2 cellular contexts compared by ENCODE assay signal in the genomic region with DNA sequence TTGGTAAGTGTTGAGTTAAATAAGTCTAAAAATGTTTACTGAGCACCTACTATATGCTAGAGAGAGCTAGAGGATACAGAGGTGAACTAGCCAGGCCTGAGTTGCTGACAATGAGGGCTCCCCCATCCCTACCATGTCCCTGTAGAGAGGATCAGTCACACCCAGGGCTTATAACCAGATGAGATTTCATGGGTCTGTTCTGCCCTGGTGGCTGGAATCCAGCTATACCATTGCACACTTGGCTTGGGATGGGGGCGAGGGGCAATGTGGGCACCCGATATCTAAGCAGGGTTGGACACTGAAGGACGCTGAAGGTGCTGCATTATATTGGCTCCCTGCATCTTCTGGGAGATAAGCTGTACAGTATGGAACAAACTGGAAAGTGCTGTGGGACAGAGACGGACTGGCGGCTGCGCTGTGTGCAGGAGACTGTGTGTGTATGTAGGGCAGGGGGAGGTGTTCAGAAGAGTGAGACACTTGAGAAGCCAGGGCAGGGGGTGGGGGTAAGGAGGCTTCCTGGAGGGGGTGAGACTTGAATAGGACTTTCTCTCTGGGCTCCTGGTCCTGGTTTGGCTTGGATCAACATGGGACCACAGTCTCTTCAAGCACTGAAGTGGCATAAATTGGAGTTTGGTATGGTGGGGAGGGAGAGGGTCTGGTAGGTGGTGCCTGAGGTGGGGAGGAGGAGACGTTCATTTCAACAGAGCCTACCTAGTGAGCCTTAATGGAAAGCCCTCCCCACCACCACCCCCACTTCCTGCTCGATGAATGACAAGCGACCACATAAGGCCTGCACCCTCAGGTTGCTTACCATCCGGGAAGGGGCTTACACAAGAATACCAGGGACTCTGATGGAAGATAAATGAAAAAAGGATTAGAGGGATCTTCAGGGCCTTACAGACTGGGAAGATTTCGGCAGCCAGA.
TF ChIP-seq lines count a peak whose summit lies in the region.

No MANE protein-coding gene starts in this region.

TF ChIP-seq in SK-N-SH, 30 proteins besides CTCF, POLR2A, EP300 and RAD21 (continued from another document):
- no peak for TF ChIP-seq TEAD4 (IDR thresholded peaks at IDR 0.05; ENCODE audit: borderline replicate concordance, insufficient read depth)
- no peak for TF ChIP-seq POLR2AphosphoS5 (IDR thresholded peaks at IDR 0.05; ENCODE audit: low read depth, low read length)
- no peak for TF ChIP-seq YY1 (IDR thresholded peaks at IDR 0.05; ENCODE audit: low read depth)
- TF ChIP-seq, protein P1, sequence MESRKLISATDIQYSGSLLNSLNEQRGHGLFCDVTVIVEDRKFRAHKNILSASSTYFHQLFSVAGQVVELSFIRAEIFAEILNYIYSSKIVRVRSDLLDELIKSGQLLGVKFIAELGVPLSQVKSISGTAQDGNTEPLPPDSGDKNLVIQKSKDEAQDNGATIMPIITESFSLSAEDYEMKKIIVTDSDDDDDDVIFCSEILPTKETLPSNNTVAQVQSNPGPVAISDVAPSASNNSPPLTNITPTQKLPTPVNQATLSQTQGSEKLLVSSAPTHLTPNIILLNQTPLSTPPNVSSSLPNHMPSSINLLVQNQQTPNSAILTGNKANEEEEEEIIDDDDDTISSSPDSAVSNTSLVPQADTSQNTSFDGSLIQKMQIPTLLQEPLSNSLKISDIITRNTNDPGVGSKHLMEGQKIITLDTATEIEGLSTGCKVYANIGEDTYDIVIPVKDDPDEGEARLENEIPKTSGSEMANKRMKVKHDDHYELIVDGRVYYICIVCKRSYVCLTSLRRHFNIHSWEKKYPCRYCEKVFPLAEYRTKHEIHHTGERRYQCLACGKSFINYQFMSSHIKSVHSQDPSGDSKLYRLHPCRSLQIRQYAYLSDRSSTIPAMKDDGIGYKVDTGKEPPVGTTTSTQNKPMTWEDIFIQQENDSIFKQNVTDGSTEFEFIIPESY (IDR thresholded peaks at IDR 0.05; ENCODE audit: borderline replicate concordance, low read depth) = no peak
- no peak for TF ChIP-seq MXI1 (IDR thresholded peaks at IDR 0.05; ENCODE audit: low read depth, low read length)
TF ChIP-seq in SK-N-SH: peak in this region for 0.

TF ChIP-seq in SK-N-SH treated with all-trans-retinoic acid at 6 μM for 48 hours, 23 proteins besides CTCF, POLR2A, EP300 and RAD21 (continued from another document):
- TF ChIP-seq OSR1 (CRISPR knock-in tag; IDR thresholded peaks at IDR 0.05) = no peak
- no peak for TF ChIP-seq ZNF70 (CRISPR knock-in tag; IDR thresholded peaks at IDR 0.05)
- no peak for TF ChIP-seq SNAI2 (CRISPR knock-in tag; IDR thresholded peaks at IDR 0.05)
- TF ChIP-seq ISL1 (CRISPR knock-in tag; IDR thresholded peaks at IDR 0.05) = no peak
- no peak for TF ChIP-seq ZNF8 (CRISPR knock-in tag; IDR thresholded peaks at IDR 0.05)
- no peak for TF ChIP-seq TOX (CRISPR knock-in tag; IDR thresholded peaks at IDR 0.05; ENCODE audit: borderline replicate concordance)
- TF ChIP-seq PPARA (CRISPR knock-in tag; IDR thresholded peaks at IDR 0.05; ENCODE audit: borderline replicate concordance) = no peak
- TF ChIP-seq TCF4 (CRISPR knock-in tag; IDR thresholded peaks at IDR 0.05; ENCODE audit: borderline replicate concordance) = no peak
- TF ChIP-seq TSHZ2 (CRISPR knock-in tag; IDR thresholded peaks at IDR 0.05) = no peak
- TF ChIP-seq ARNTL (CRISPR knock-in tag; IDR thresholded peaks at IDR 0.05; ENCODE audit: borderline replicate concordance, low read depth) = no peak
- no peak for TF ChIP-seq GLIS3 (CRISPR knock-in tag; IDR thresholded peaks at IDR 0.05)
- TF ChIP-seq ZNF565 (CRISPR knock-in tag; conservative IDR thresholded peaks at IDR 0.05; ENCODE audit: low read depth) = no peak
- no peak for TF ChIP-seq CSDC2 (CRISPR knock-in tag; IDR thresholded peaks at IDR 0.05)
- no peak for TF ChIP-seq ZFP30 (CRISPR knock-in tag; IDR thresholded peaks at IDR 0.05)
- TF ChIP-seq ESRRG (CRISPR knock-in tag; IDR thresholded peaks at IDR 0.05) = no peak
- TF ChIP-seq ZC3H10 (CRISPR knock-in tag; IDR thresholded peaks at IDR 0.05) = no peak
- TF ChIP-seq, protein P2, sequence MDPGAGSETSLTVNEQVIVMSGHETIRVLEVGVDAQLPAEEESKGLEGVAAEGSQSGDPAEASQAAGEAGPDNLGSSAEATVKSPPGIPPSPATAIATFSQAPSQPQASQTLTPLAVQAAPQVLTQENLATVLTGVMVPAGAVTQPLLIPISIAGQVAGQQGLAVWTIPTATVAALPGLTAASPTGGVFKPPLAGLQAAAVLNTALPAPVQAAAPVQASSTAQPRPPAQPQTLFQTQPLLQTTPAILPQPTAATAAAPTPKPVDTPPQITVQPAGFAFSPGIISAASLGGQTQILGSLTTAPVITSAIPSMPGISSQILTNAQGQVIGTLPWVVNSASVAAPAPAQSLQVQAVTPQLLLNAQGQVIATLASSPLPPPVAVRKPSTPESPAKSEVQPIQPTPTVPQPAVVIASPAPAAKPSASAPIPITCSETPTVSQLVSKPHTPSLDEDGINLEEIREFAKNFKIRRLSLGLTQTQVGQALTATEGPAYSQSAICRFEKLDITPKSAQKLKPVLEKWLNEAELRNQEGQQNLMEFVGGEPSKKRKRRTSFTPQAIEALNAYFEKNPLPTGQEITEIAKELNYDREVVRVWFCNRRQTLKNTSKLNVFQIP (CRISPR knock-in tag; IDR thresholded peaks at IDR 0.05; ENCODE audit: borderline replicate concordance, low read depth) = no peak
